Comparison of ENCODE assay signal across 8 cellular contexts in the genomic region with DNA sequence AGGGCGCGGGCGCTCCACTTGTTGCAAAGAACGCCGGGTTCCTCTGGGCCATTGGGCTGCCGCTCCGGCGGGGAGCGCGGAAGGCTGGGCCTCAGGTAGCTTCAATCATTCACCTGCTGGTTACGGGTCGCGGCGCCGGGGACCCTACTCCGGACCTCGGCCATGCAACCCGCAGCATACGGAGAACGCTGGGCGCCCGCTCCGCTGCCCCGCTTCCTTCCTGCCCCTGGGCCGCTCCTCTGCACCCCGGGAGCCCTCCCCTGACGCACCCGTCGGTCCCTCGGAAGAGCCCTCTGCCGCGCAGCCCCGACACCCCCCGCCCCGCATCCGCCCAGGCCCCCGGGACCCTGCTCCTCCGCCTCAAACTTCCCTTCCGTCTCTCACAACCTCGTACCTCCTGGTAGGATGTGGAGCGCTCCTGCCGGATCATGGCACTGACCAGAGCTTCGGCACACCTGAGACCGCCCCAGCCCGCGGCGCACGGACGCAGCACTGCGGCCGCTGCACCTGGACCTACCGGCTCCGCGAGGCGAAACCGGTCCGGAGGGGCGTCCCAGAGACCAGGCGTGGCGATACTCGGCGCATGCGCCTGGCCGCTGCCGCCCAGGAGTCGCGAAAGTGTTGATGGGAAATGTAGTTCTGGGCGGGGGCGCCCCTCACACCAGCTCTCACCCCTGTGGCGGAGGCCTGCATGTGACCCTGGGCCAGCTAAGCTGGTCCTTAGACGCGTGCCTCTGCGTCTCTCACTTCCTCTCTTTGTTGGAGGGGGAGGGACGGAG. TPM values are rescaled to one million over a fixed set of nuclear protein-coding genes. Genes with fewer than 3 reads are reported as not detected.
DNase-seq lines count a peak whose midpoint lies in the region; ATAC-seq and TF ChIP-seq lines count a peak whose summit lies in the region.

A gene (minus strand): TSS at position 559 of the 779 bp plus-strand sequence. CDS start 129 bp downstream, at position 430.

- H3K27ac Mint-ChIP-seq in T-helper 17 cell, result peak within 1 kb of the TSS; percentile 88

- no peaks in the 10 kb centered on the region for H3K27me3 ChIP-seq in right cardiac atrium (ENCODE audit: control insufficient read depth, insufficient read depth)
- H3K27me3 ChIP-seq in vagina, result no peaks in the 10 kb centered on the region

- peak; percentile 95 for ATAC-seq in HG02852 (IDR thresholded peaks at IDR 0.05; ENCODE audit: unreplicated experiment)
- ATAC-seq in T-helper 17 cell, result peak; percentile 95
- ATAC-seq in right cardiac atrium, result peak; percentile 98

- peaks cover 8% of the 10 kb centered on the region for H3K36me3 Mint-ChIP-seq in T-helper 17 cell (ENCODE audit: low read depth)

- H3K4me1 ChIP-seq in right cardiac atrium (ENCODE audit: control insufficient read depth, insufficient read depth, low read length), result peaks cover 3% of the 10 kb centered on the region
- peaks cover 17% of the 10 kb centered on the region for H3K4me1 ChIP-seq in vagina

- TF ChIP-seq POLR2A in GM15510 (IDR thresholded peaks at IDR 0.05; ENCODE audit: borderline replicate concordance, extremely low read depth, insufficient read length), result peak; percentile 93
- peak in 1 of 2 donors; percentile 16 for TF ChIP-seq POLR2A in vagina (IDR thresholded peaks at IDR 0.05)

- H3K4me3 ChIP-seq in right cardiac atrium (ENCODE audit: low read length) (peak within 1 kb of the TSS; percentile 73), vagina (peak within 1 kb of the TSS; percentile 87 to 91)

- DNase-seq in NCI-H146 (lab: John Stamatoyannopoulos, UW) (peak; percentile 94), T-helper 17 cell (peak; percentile 68 to 82 (median 78)), right cardiac atrium (peak; percentile 93 to 96 (median 96)), putamen (ENCODE audit: low spot score) (peak; percentile 91), vagina (ENCODE audit: extremely low spot score in 2 of 2) (no peak)

- peak within 1 kb of the TSS; percentile 99 for H3K4me3 Mint-ChIP-seq in T-helper 17 cell

- no peak for TF ChIP-seq CTCF in vagina (IDR thresholded peaks at IDR 0.05)

- H3K9me3 ChIP-seq in T-helper 17 cell (ENCODE audit: control insufficient read depth, low read length, poor library complexity, severe bottlenecking), result no peaks in the 10 kb centered on the region
- no peaks in the 10 kb centered on the region for H3K9me3 ChIP-seq in right cardiac atrium (ENCODE audit: control insufficient read depth, low read length)
- H3K9me3 ChIP-seq in vagina, result no peaks in the 10 kb centered on the region

- no peaks in the 10 kb centered on the region for H3K27me3 Mint-ChIP-seq in T-helper 17 cell

- peak within 1 kb of the TSS; percentile 92 for H3K27ac ChIP-seq in angular gyrus (ENCODE audit: low read depth, low read length)
- H3K27ac ChIP-seq in right cardiac atrium (ENCODE audit: low read length), result no peak within 1 kb of the TSS
- H3K27ac ChIP-seq in vagina, result peak within 1 kb of the TSS; percentile 65

- peaks cover 0 to 15% of the 10 kb centered on the region in 2 donors for H3K36me3 ChIP-seq in vagina

- intact Hi-C loops in right cardiac atrium (cut with DNase I), result no loop called here
- intact Hi-C loops in vagina (cut with DNase I), result no loop called here

- under 1% methylated on average over 74 of the region's 74 CpGs for WGBS in right cardiac atrium

- peaks cover 27% of the 10 kb centered on the region for H3K4me1 Mint-ChIP-seq in T-helper 17 cell

RNA-seq across cellular contexts. Expression of the gene that starts here (rescaled TPM):
- total RNA-seq in T-helper 17 cell, result 1 to 10 TPM; 4.7 to 8.2 TPM
- total RNA-seq in right cardiac atrium, result 1 to 10 TPM; 3.2 to 4.9 (median 4.3) TPM
- polyA plus RNA-seq in right cardiac atrium, result 2.3 TPM
- total RNA-seq in vagina, result 6.1 TPM

Comparison
In these comparisons a context has a peak if more than half of its experiments do, and no peak if none do; other contexts are left out.
1. DNase-seq: peak in NCI-H146 (single experiment), T-helper 17 cell (3 of 3), right cardiac atrium (3 of 3) and putamen (single experiment); none in vagina (0 of 2).
2. Peak in every context shown above with its lines, with median percentiles within 50 percentile points of each other: ATAC-seq.